11 cellular contexts compared by ENCODE assay signal in genomic region chr12:124191024-124191359, GRCh38.
DNase-seq lines count a peak whose midpoint lies in the region; ATAC-seq lines count a peak whose summit lies in the region.
"Had no signal": no experiment of that assay in that cellular context is flagged by ENCODE, and none has a peak within 500 bp of the region (broad histone marks: within the 10 kb centered on the region; RNA-seq: fewer than 3 reads in every experiment).

No MANE protein-coding gene starts in this region.

- H3K36me3 Mint-ChIP-seq in activated naive CD4-positive, alpha-beta T cell treated with anti-CD3 and anti-CD28 coated beads, Interleukin-2, amount 10 ng/mL, durations not matched to agents 7 days and 5 days: no peaks in the 10 kb centered on the region
- no peaks in the 10 kb centered on the region for H3K36me3 Mint-ChIP-seq in activated naive CD4-positive, alpha-beta T cell treated with anti-CD3 and anti-CD28 coated beads for 36 hours (ENCODE audit: low read depth)
- H3K36me3 Mint-ChIP-seq: activated naive CD8-positive, alpha-beta T cell had no signal

- peak; percentile 22 for DNase-seq in activated naive CD4-positive, alpha-beta T cell treated with anti-CD3 and anti-CD28 coated beads, Interleukin-2, amount 10 ng/mL, durations not matched to agents 7 days and 5 days
- no peak for DNase-seq in activated naive CD4-positive, alpha-beta T cell treated with anti-CD3 and anti-CD28 coated beads for 36 hours
- DNase-seq in NCI-H82 treated with DMSO at 0.1 percent for 48 hours (lab: John Stamatoyannopoulos, UW; ENCODE audit: unreplicated experiment): peak; percentile 41
- peak; percentile 64 for DNase-seq in cerebellum (ENCODE audit: low spot score)
- no peak for DNase-seq in stimulated activated naive CD8-positive, alpha-beta T cell treated with anti-CD3 and anti-CD28 coated beads, Interleukin-15, Interleukin-2, amounts not matched to agents 100 U/mL and 50 U/mL, for 24 hours
- no peak for DNase-seq in DMS79 treated with DMSO at 0.1 percent for 48 hours (lab: John Stamatoyannopoulos, UW)
- no peak for DNase-seq in NCI-H1694 (lab: John Stamatoyannopoulos, UW)
- DNase-seq: H9, left cardiac atrium had no signal

- CTCF ChIA-PET in activated naive CD4-positive, alpha-beta T cell treated with anti-CD3 and anti-CD28 coated beads, Interleukin-2, amount 10 ng/mL, durations not matched to agents 7 days and 5 days (lab: Charles Lee): no interaction called here
- CTCF ChIA-PET in activated naive CD4-positive, alpha-beta T cell treated with anti-CD3 and anti-CD28 coated beads for 36 hours (lab: Charles Lee): no interaction called here

- H3K4me3 Mint-ChIP-seq in activated naive CD4-positive, alpha-beta T cell treated with anti-CD3 and anti-CD28 coated beads, Interleukin-2, amount 10 ng/mL, durations not matched to agents 7 days and 5 days: no peak overlapping the region
- no peak overlapping the region for H3K4me3 Mint-ChIP-seq in activated naive CD4-positive, alpha-beta T cell treated with anti-CD3 and anti-CD28 coated beads for 36 hours
- H3K4me3 Mint-ChIP-seq: activated naive CD8-positive, alpha-beta T cell; H9 had no signal

- peaks cover 12% of the 10 kb centered on the region for H3K4me1 Mint-ChIP-seq in activated naive CD4-positive, alpha-beta T cell treated with anti-CD3 and anti-CD28 coated beads, Interleukin-2, amount 10 ng/mL, durations not matched to agents 7 days and 5 days
- H3K4me1 Mint-ChIP-seq in activated naive CD4-positive, alpha-beta T cell treated with anti-CD3 and anti-CD28 coated beads for 36 hours (ENCODE audit: low read depth): no peaks in the 10 kb centered on the region

- H3K9me3 Mint-ChIP-seq in activated naive CD4-positive, alpha-beta T cell treated with anti-CD3 and anti-CD28 coated beads, Interleukin-2, amount 10 ng/mL, durations not matched to agents 7 days and 5 days: no peaks in the 10 kb centered on the region
- H3K9me3 Mint-ChIP-seq in activated naive CD4-positive, alpha-beta T cell treated with anti-CD3 and anti-CD28 coated beads for 36 hours: no peaks in the 10 kb centered on the region

- H3K27ac Mint-ChIP-seq in activated naive CD4-positive, alpha-beta T cell treated with anti-CD3 and anti-CD28 coated beads, Interleukin-2, amount 10 ng/mL, durations not matched to agents 7 days and 5 days: no peak overlapping the region
- H3K27ac Mint-ChIP-seq in activated naive CD4-positive, alpha-beta T cell treated with anti-CD3 and anti-CD28 coated beads for 36 hours: no peak overlapping the region
- H3K27ac Mint-ChIP-seq: activated naive CD8-positive, alpha-beta T cell had no signal

- no peaks in the 10 kb centered on the region for H3K27me3 Mint-ChIP-seq in activated naive CD4-positive, alpha-beta T cell treated with anti-CD3 and anti-CD28 coated beads, Interleukin-2, amount 10 ng/mL, durations not matched to agents 7 days and 5 days
- no peaks in the 10 kb centered on the region for H3K27me3 Mint-ChIP-seq in activated naive CD4-positive, alpha-beta T cell treated with anti-CD3 and anti-CD28 coated beads for 36 hours (ENCODE audit: low read depth)

- intact Hi-C loops in activated naive CD4-positive, alpha-beta T cell treated with anti-CD3 and anti-CD28 coated beads for 36 hours (cut with micrococcal nuclease): no loop called here

- ATAC-seq in stimulated activated naive CD8-positive, alpha-beta T cell treated with anti-CD3 and anti-CD28 coated beads, Interleukin-15, Interleukin-2, amounts not matched to agents 100 U/mL and 50 U/mL, for 24 hours: peak; percentile 41
- no peak for ATAC-seq in GM21717 (IDR thresholded peaks at IDR 0.05; ENCODE audit: unreplicated experiment)
- ATAC-seq: left cardiac atrium had no signal

Comparison
In these comparisons a context has a peak if more than half of its experiments do, and no peak if none do; other contexts are left out.
1. DNase-seq: peak in activated naive CD4-positive, alpha-beta T cell treated with anti-CD3 and anti-CD28 coated beads, Interleukin-2, amount 10 ng/mL, durations not matched to agents 7 days and 5 days (single experiment), NCI-H82 treated with DMSO at 0.1 percent for 48 hours (single experiment) and cerebellum (single experiment); none in activated naive CD4-positive, alpha-beta T cell treated with anti-CD3 and anti-CD28 coated beads for 36 hours (single experiment), stimulated activated naive CD8-positive, alpha-beta T cell treated with anti-CD3 and anti-CD28 coated beads, Interleukin-15, Interleukin-2, amounts not matched to agents 100 U/mL and 50 U/mL, for 24 hours (single experiment), DMS79 treated with DMSO at 0.1 percent for 48 hours (single experiment) and NCI-H1694 (single experiment).